Comparison of ENCODE assay signal across 29 cellular contexts in genomic region chr13:49217962-49218492, GRCh38. TPM values are rescaled to one million over a fixed set of nuclear protein-coding genes. Genes with fewer than 3 reads are reported as not detected.
DNase-seq lines count a peak whose midpoint lies in the region; FAIRE-seq and TF ChIP-seq lines count a peak whose summit lies in the region.
"Had no signal": no experiment of that assay in that cellular context is flagged by ENCODE, and none has a peak within 500 bp of the region (broad histone marks: within the 10 kb centered on the region; RNA-seq: fewer than 3 reads in every experiment).

No MANE protein-coding gene starts in this region.

- peaks cover 7% of the 10 kb centered on the region for H3K36me3 Mint-ChIP-seq in astrocyte (ENCODE audit: low read depth, unreplicated experiment)
- H3K36me3 Mint-ChIP-seq in neural crest cell (ENCODE audit: low read depth) = peaks cover 6% of the 10 kb centered on the region
- H3K36me3 Mint-ChIP-seq: IgD-negative memory B cell had no signal

- WGBS in GM23248 (ENCODE audit: low coverage in 1 of 2, low lambda C conversion rate in 2 of 2, missing lambda C conversion rate in 2 of 2), 2 experiments = 23 to 27% methylated on average over 17 of the region's 17 CpGs

- DNase-seq in GM23248 (no peak), astrocyte (ENCODE audit: low read depth) (no peak), neural crest cell (ENCODE audit: low read depth, low spot score) (no peak), HT-29 (ENCODE audit: low spot score) (no peak), NCI-H510A (lab: John Stamatoyannopoulos, UW) (no peak), hippocampal formation (lab: John Stamatoyannopoulos, UW) (no peak), D341Med (ENCODE audit: low spot score) (no peak)
- DNase-seq: activated CD4-positive, CD25-positive, alpha-beta regulatory T cell; activated CD8-positive, alpha-beta T cell treated with anti-CD3 and anti-CD28 coated beads, Interleukin-2, amount 10 ng/mL, durations not matched to agents 7 days and 5 days; activated naive CD4-positive, alpha-beta T cell treated with anti-CD3 and anti-CD28 coated beads, Interleukin-2, amount 10 ng/mL, durations not matched to agents 7 days and 5 days; activated T-cell treated with anti-CD3 and anti-CD28 coated beads, Interleukin-2, amount 50 U/mL, for 1 hour; CD4-positive, alpha-beta memory T cell; DMS79; effector memory CD8-positive, alpha-beta T cell; NCI-H146; NCI-H2171; NCI-H69; RPMI8226; stimulated activated CD4-positive, alpha-beta T cell treated with anti-CD3 and anti-CD28 coated beads, Interleukin-4, amount 100 ng/mL, for 4 hours; stomach; T1000; upper lobe of right lung had no signal

- peak overlapping the region; percentile 37; the same call in 1 of the 2 replicates for H2AFZ ChIP-seq in GM23248
- H2AFZ ChIP-seq in astrocyte (ENCODE audit: low read depth, low read length) = peak overlapping the region; percentile 0

- H3K79me2 ChIP-seq in GM23248 (ENCODE audit: insufficient read depth) = no peaks in the 10 kb centered on the region
- H3K79me2 ChIP-seq in astrocyte (ENCODE audit: insufficient read depth, low read length) = no peaks in the 10 kb centered on the region

- no peaks in the 10 kb centered on the region for H3K9me2 ChIP-seq in GM23248 (ENCODE audit: insufficient read depth)

- H3K4me1 Mint-ChIP-seq in astrocyte (ENCODE audit: low read depth, unreplicated experiment) = peaks cover 11% of the 10 kb centered on the region
- peaks cover 30% of the 10 kb centered on the region for H3K4me1 Mint-ChIP-seq in neural crest cell

- H3K27me3 Mint-ChIP-seq in astrocyte (ENCODE audit: low read depth, unreplicated experiment) = peaks cover 54% of the 10 kb centered on the region
- H3K27me3 Mint-ChIP-seq in neural crest cell (ENCODE audit: low read depth) = peaks cover 66% of the 10 kb centered on the region

- no peaks in the 10 kb centered on the region for H3K4me1 ChIP-seq in GM23248 (ENCODE audit: insufficient read depth)
- H3K4me1 ChIP-seq in astrocyte (ENCODE audit: insufficient read depth, low read length) = peaks cover 4% of the 10 kb centered on the region
- H3K4me1 ChIP-seq in iPS-18a (ENCODE audit: control insufficient read depth, low read depth, low read length) = peaks cover 10% of the 10 kb centered on the region

- H3K27ac Mint-ChIP-seq in astrocyte (ENCODE audit: unreplicated experiment) (no peak overlapping the region), neural crest cell (ENCODE audit: unreplicated experiment) (no peak overlapping the region)
- H3K27ac Mint-ChIP-seq: activated CD8-positive, alpha-beta T cell treated with anti-CD3 and anti-CD28 coated beads, Interleukin-2, amount 10 ng/mL, durations not matched to agents 7 days and 5 days; activated naive CD4-positive, alpha-beta T cell treated with anti-CD3 and anti-CD28 coated beads, Interleukin-2, amount 10 ng/mL, durations not matched to agents 7 days and 5 days; effector memory CD8-positive, alpha-beta T cell had no signal

- in situ Hi-C loops in GM23248 (cut with MboI) = no loop called here

- H3K36me3 ChIP-seq in GM23248 (ENCODE audit: low read depth) (no peaks in the 10 kb centered on the region), astrocyte (ENCODE audit: insufficient read depth, low read length) (no peaks in the 10 kb centered on the region), iPS-18a (ENCODE audit: control insufficient read depth, low read depth, low read length) (no peaks in the 10 kb centered on the region)
- H3K36me3 ChIP-seq: neutrophil, stomach, upper lobe of right lung had no signal

- no peak for TF ChIP-seq CTCF in astrocyte (IDR thresholded peaks at IDR 0.05; ENCODE audit: insufficient read depth, low read depth, low read length)
- no peak for TF ChIP-seq CTCF in neural crest cell (conservative IDR thresholded peaks at IDR 0.05)

- H3K9me3 ChIP-seq in GM23248 (ENCODE audit: low read depth) (no peaks in the 10 kb centered on the region), astrocyte (ENCODE audit: insufficient read depth, low read depth, low read length) (peaks cover 8% of the 10 kb centered on the region), iPS-18a (ENCODE audit: control insufficient read depth, low read depth, low read length) (no peaks in the 10 kb centered on the region)
- H3K9me3 ChIP-seq: neutrophil, stomach, upper lobe of right lung had no signal

- FAIRE-seq in astrocyte (lab: Jason Lieb, UNC) = no peak
- FAIRE-seq: GM12891 had no signal

- no peak overlapping the region for H3K27ac ChIP-seq in GM23248
- H3K27ac ChIP-seq in astrocyte (ENCODE audit: low read depth, low read length) = no peak overlapping the region
- no peak overlapping the region for H3K27ac ChIP-seq in iPS-18a (ENCODE audit: low read length)
- H3K27ac ChIP-seq: SK-N-MC, stomach, upper lobe of right lung had no signal

- H3K27me3 ChIP-seq in GM23248 (replicated peaks; ENCODE audit: insufficient read depth) (peaks cover 58% of the 10 kb centered on the region), astrocyte (ENCODE audit: insufficient read depth, low read length) (peaks cover 57% of the 10 kb centered on the region), iPS-18a (ENCODE audit: control insufficient read depth, insufficient read depth, low read length) (peaks cover 72% of the 10 kb centered on the region)

- H4K20me1 ChIP-seq in GM23248 (ENCODE audit: insufficient read depth) (no peaks in the 10 kb centered on the region), astrocyte (ENCODE audit: insufficient read depth, low read length) (no peaks in the 10 kb centered on the region)

- H3K4me3 Mint-ChIP-seq in astrocyte (ENCODE audit: unreplicated experiment) (no peak overlapping the region), neural crest cell (peak overlapping the region; percentile 61)
- H3K4me3 Mint-ChIP-seq: activated CD8-positive, alpha-beta T cell treated with anti-CD3 and anti-CD28 coated beads, Interleukin-2, amount 10 ng/mL, durations not matched to agents 7 days and 5 days had no signal

- H3K9ac ChIP-seq in GM23248 (no peak overlapping the region), astrocyte (ENCODE audit: low read length) (no peak overlapping the region), iPS-18a (ENCODE audit: low read length) (no peak overlapping the region)

- H3K4me2 ChIP-seq in GM23248 (ENCODE audit: unreplicated experiment) (no peak overlapping the region), astrocyte (ENCODE audit: low read length) (peak overlapping the region; percentile 50)

- H3F3A ChIP-seq in GM23248 (ENCODE audit: insufficient read depth) = peaks cover 16% of the 10 kb centered on the region

- H3K4me3 ChIP-seq in GM23248 = no peak overlapping the region
- H3K4me3 ChIP-seq in astrocyte (ENCODE audit: insufficient read depth, low read depth, low read length) = no peak overlapping the region
- H3K4me3 ChIP-seq in iPS-18a (ENCODE audit: low read length) = peak overlapping the region; percentile 41
- H3K4me3 ChIP-seq: SK-N-MC, stomach, upper lobe of right lung had no signal

- peaks cover 25% of the 10 kb centered on the region for H3K9me3 Mint-ChIP-seq in astrocyte (ENCODE audit: unreplicated experiment)
- no peaks in the 10 kb centered on the region for H3K9me3 Mint-ChIP-seq in neural crest cell
- H3K9me3 Mint-ChIP-seq: effector memory CD8-positive, alpha-beta T cell had no signal

RNA-seq across cellular contexts. Expression of gene MLNR, which starts 2.1 kb away (rescaled TPM):
- not detected in 2 replicates for total RNA-seq in GM23248 (2014; rRNA removed; shearing (Covaris generic))
- polyA plus RNA-seq in GM23248 (2016; fragmentation: Nextera tagmentation; extraction: Ambion mirVana) = not detected in 2 replicates
- not detected in 2 replicates for total RNA-seq in astrocyte
- total RNA-seq in neural crest cell = not detected in 2 replicates
- total RNA-seq in HT-29 (2014; rRNA removed; shearing (Covaris generic)) = not detected in 2 replicates
- total RNA-seq: activated CD8-positive, alpha-beta T cell treated with anti-CD3 and anti-CD28 coated beads, Interleukin-2, amount 10 ng/mL, durations not matched to agents 7 days and 5 days; CD4-positive, alpha-beta memory T cell; cerebellum; MCF 10A; upper lobe of right lung had no signal
- polyA plus RNA-seq: CD4-positive, alpha-beta memory T cell; IgD-negative memory B cell had no signal

RNA-seq across cellular contexts. Expression of gene CDADC1, which starts 29.7 kb away (rescaled TPM):
- total RNA-seq in GM23248 (2014; rRNA removed; shearing (Covaris generic)) = 1.8 and 8.7 TPM in 2 replicates
- 12.6 and 13.7 TPM in 2 replicates for polyA plus RNA-seq in GM23248 (2016; fragmentation: Nextera tagmentation; extraction: Ambion mirVana)
- total RNA-seq in astrocyte = 7.0 and 7.2 TPM in 2 replicates
- 13.9 and 15.6 TPM in 2 replicates for total RNA-seq in neural crest cell
- 6.4 and 6.5 TPM in 2 replicates for total RNA-seq in HT-29 (2014; rRNA removed; shearing (Covaris generic))
